8 cellular contexts compared by ENCODE assay signal in the genomic region with DNA sequence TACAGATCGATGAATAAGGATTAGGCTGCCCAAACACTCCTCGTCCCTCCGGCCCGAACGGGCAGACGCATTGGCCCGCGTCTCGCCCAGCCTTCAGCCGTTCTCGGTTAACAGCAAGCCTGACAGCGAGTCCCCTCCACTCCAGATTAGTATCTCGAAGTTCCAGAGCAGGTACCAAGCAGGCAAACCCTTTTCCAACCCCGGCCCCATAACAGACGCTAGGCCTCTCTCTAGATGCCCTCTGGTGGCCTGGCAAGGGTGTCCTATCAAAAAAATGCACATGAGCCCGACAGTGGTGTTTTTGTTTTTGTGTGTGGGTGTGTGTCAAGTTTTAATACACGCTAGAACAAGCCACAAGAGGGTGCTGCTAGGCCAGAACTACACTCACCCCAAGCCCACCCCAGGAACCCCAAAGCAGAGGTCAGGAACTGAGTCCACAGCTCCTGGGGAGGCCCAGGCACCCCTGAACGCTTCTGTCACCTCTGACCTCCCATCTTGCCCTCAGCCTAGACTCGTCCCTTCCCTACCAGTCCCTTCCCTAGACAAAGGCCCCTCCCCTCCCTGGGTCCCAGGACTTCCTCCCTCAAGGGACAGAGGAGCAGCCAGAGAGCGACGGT. TPM values are rescaled to one million over a fixed set of nuclear protein-coding genes. Genes with fewer than 3 reads are reported as not detected.
DNase-seq lines count a peak whose midpoint lies in the region; ATAC-seq, FAIRE-seq and TF ChIP-seq lines count a peak whose summit lies in the region.

No MANE protein-coding gene starts in this region.

- peak overlapping the region; percentile 97 for H3K4me2 ChIP-seq in BLaER1
- H3K4me2 ChIP-seq in H1 (ENCODE audit: insufficient read depth in 1 of 2, low read depth in 2 of 2, low read length in 2 of 2): peak overlapping the region; percentile 83 to 94

- no peak overlapping the region for H2BK15ac ChIP-seq in H1 (ENCODE audit: low read length)

- H2AFZ ChIP-seq in H1 (ENCODE audit: low read length): no peak overlapping the region

- H3K9me3 ChIP-seq in BLaER1: no peaks in the 10 kb centered on the region
- H3K9me3 ChIP-seq in H1 (ENCODE audit: insufficient read depth in 2 of 2, low read depth in 1 of 2, low read length in 1 of 2): no peaks in the 10 kb centered on the region
- H3K9me3 ChIP-seq in mesodermal cell (ENCODE audit: control insufficient read depth, low read length): no peaks in the 10 kb centered on the region

- POLR2A ChIA-PET in H1 (lab: Charles Lee; ENCODE audit: partially characterized antibody): interaction anchor here (1.2 to 4.5 kb wide), 8 partner anchors 10 to 91 kb away, joined by 4 to 35 read pairs (median 12); a partner anchor contains a TSS

- peak overlapping the region; percentile 43; the same call in 1 of the 2 replicates for H2AK5ac ChIP-seq in H1 (ENCODE audit: low read depth, low read length)

- H3K23me2 ChIP-seq in H1 (ENCODE audit: low read depth, low read length): peaks cover 8% of the 10 kb centered on the region

- TF ChIP-seq RAD21 in H1 (IDR thresholded peaks at IDR 0.05 in 1 of 2, conservative IDR thresholded peaks at IDR 0.05 in 1 of 2; ENCODE audit: low read depth in 2 of 2, low read length in 2 of 2): peak; percentile 43 to 61

- peak; percentile 79 to 90 for DNase-seq in NCI-H526 (lab: John Stamatoyannopoulos, UW)
- peak; percentile 66 for DNase-seq in activated CD4-positive, alpha-beta T cell treated with anti-CD3 and anti-CD28 coated beads, Interleukin-2, amount 50 U/mL, for 1 hour
- peak in 1 of 2 experiments; percentile 86 for DNase-seq in H1 (ENCODE audit: low read depth in 1 of 2, low spot score in 2 of 2)
- DNase-seq in stimulated activated CD8-positive, alpha-beta memory T cell treated with anti-CD3 and anti-CD28 coated beads, Interleukin-4, amount 100 ng/mL, for 4 hours (ENCODE audit: low read depth in 2 of 2, low spot score in 1 of 2): peak; percentile 38 to 53

- H2BK5ac ChIP-seq in H1 (ENCODE audit: low read depth, low read length): peak overlapping the region; percentile 79

- no peak overlapping the region for H3K14ac ChIP-seq in H1 (ENCODE audit: insufficient read length)

- H4K91ac ChIP-seq in H1 (replicated peaks; ENCODE audit: insufficient read length, low read length): peak overlapping the region; percentile 18

- peaks cover 8 to 39% of the 10 kb centered on the region in 2 experiments for H3K79me2 ChIP-seq in H1 (ENCODE audit: control insufficient read depth in 1 of 2, insufficient read depth in 2 of 2, low read length in 2 of 2)

- no peak for TF ChIP-seq EP300 in H1 (IDR thresholded peaks at IDR 0.05; ENCODE audit: borderline replicate concordance in 1 of 2, low read depth in 2 of 2, low read length in 2 of 2)

- peak overlapping the region; percentile 56 for H3K56ac ChIP-seq in H1 (replicated peaks; ENCODE audit: insufficient read length, low read depth, low read length)

- H3K4me3 ChIP-seq in BLaER1 (peak overlapping the region; percentile 99), H1 (ENCODE audit: extremely low read depth in 1 of 4, insufficient read depth in 2 of 4, low read depth in 3 of 4, low read length in 4 of 4) (peak overlapping the region; percentile 48 to 89 (median 64)), mesodermal cell (ENCODE audit: extremely low read depth, insufficient read depth, low read length, poor library complexity, severe bottlenecking) (peak overlapping the region; percentile 99)

- no peak overlapping the region for H2BK120ac ChIP-seq in H1 (replicated peaks; ENCODE audit: low read depth, low read length)

- peak overlapping the region; percentile 64 for H4K5ac ChIP-seq in H1 (ENCODE audit: insufficient read length, low read depth, low read length)

- H2BK20ac ChIP-seq in H1 (ENCODE audit: low read length): no peak overlapping the region

- CTCF ChIA-PET in H1 (lab: Charles Lee; ENCODE audit: partially characterized antibody): interaction anchor here (0.6 to 16.6 kb wide), 25 partner anchors 11 to 322 kb away, joined by 3 to 247 read pairs (median 5); a partner anchor contains a TSS

- peak in 2 of 3 experiments; percentile 57 to 61; a peak in 3 of 4 replicates for TF ChIP-seq CTCF in H1 (IDR thresholded peaks at IDR 0.05; ENCODE audit: control extremely low read depth in 1 of 3, insufficient read depth in 1 of 3, low read depth in 1 of 3, low read length in 3 of 3)

- H4K20me1 ChIP-seq in BLaER1 (peaks cover 43% of the 10 kb centered on the region), H1 (replicated peaks in 1 of 2; ENCODE audit: control insufficient read depth in 1 of 2, insufficient read depth in 2 of 2, low read length in 2 of 2) (peaks cover 0 to 9% of the 10 kb centered on the region in 2 experiments)

- H3K79me1 ChIP-seq in H1 (ENCODE audit: low read depth, low read length): peaks cover 19% of the 10 kb centered on the region

- ATAC-seq in GM18909 (IDR thresholded peaks at IDR 0.05; ENCODE audit: poor library complexity, unreplicated experiment) (peak; percentile 60), HG03280 (IDR thresholded peaks at IDR 0.05; ENCODE audit: unreplicated experiment) (peak; percentile 54)

- H3K27ac ChIP-seq in BLaER1 (peak overlapping the region; percentile 97), H1 (ENCODE audit: low read depth, low read length) (peak overlapping the region; percentile 74; the same call in 1 of the 2 replicates), mesodermal cell (ENCODE audit: low read depth, low read length, severe bottlenecking) (peak overlapping the region; percentile 93)

- H3K4ac ChIP-seq in H1 (replicated peaks; ENCODE audit: insufficient read length, low read depth, low read length): peak overlapping the region; percentile 64

- H3K23ac ChIP-seq in H1 (ENCODE audit: insufficient read length): no peak overlapping the region

- H3K9ac ChIP-seq in BLaER1 (peak overlapping the region; percentile 99), H1 (replicated peaks in 1 of 4; ENCODE audit: extremely low read depth in 1 of 4, low read depth in 3 of 4, low read length in 3 of 4) (peak overlapping the region in 3 of 4 experiments; percentile 41 to 98 (median 98); a peak in 4 of 7 replicates)

- 16% methylated on average over 21 of the region's 21 CpGs; no CpG with 5 or more reads in 1 of the 2 experiments for WGBS in H1 (ENCODE audit: extremely low coverage in 1 of 2, insufficient coverage in 1 of 2, insufficient read length in 1 of 2, insufficient replicate concordance in 2 of 2, low coverage in 1 of 2, low lambda C conversion rate in 2 of 2, missing lambda C conversion rate in 1 of 2), 2 experiments
- WGBS in mesodermal cell (ENCODE audit: insufficient coverage in 2 of 2), 2 experiments: 12 to 14% methylated on average over 13 to 17 of the region's 21 CpGs

- H3K36me3 ChIP-seq in BLaER1 (peaks cover 76% of the 10 kb centered on the region), H1 (ENCODE audit: control insufficient read depth in 2 of 4, insufficient read depth in 4 of 4, low read length in 3 of 4) (peaks cover 18 to 30% (median 24%) of the 10 kb centered on the region in 4 experiments; a peak in 7 of 8 replicates), mesodermal cell (ENCODE audit: control insufficient read depth, insufficient read depth, low read length) (peaks cover 61% of the 10 kb centered on the region)

- peak overlapping the region; percentile 83; the same call in 1 of the 2 replicates for H4K8ac ChIP-seq in H1 (ENCODE audit: extremely low read depth, insufficient read depth, low read length)

- TF ChIP-seq POLR2A in H1 (IDR thresholded peaks at IDR 0.05; ENCODE audit: control extremely low read depth in 1 of 2, low read depth in 2 of 2, low read length in 2 of 2): no peak

- peak; percentile 13 for FAIRE-seq in H1 (lab: Jason Lieb, UNC)

- H2BK12ac ChIP-seq in H1 (ENCODE audit: low read depth, low read length): no peak overlapping the region; the same call in 1 of the 2 replicates

- no peak overlapping the region for H3K18ac ChIP-seq in H1 (ENCODE audit: extremely low read depth, low read length)

- H3K4me1 ChIP-seq in BLaER1 (peaks cover 34% of the 10 kb centered on the region), H1 (replicated peaks in 1 of 4; ENCODE audit: control insufficient read depth in 3 of 4, insufficient read depth in 4 of 4, low read length in 3 of 4) (peaks cover 0 to 8% (median 1%) of the 10 kb centered on the region in 4 experiments; a peak in 5 of 7 replicates), mesodermal cell (ENCODE audit: control insufficient read depth, insufficient read depth, low read length, poor library complexity, severe bottlenecking) (peaks cover 21% of the 10 kb centered on the region)

- H3K27me3 ChIP-seq in BLaER1: no peaks in the 10 kb centered on the region
- H3K27me3 ChIP-seq in H1 (replicated peaks in 1 of 4; ENCODE audit: control insufficient read depth in 3 of 4, extremely low read depth in 1 of 4, insufficient read depth in 3 of 4, low read length in 3 of 4): no peaks in the 10 kb centered on the region

RNA-seq across cellular contexts. Expression of a gene that starts 0.7 kb away (rescaled TPM):
- total RNA-seq in H1 (2021; fragmentation: NEBNext Ultra II Directional; extraction: Animal tissue kit (Norgen Biotek cat#: 25700)): 50.0 and 50.2 TPM in 2 replicates
- polyA plus RNA-seq in H1 (2011; rRNA removed): 64.0 and 107 TPM in 2 replicates
- polyA plus RNA-seq in H1 (2011; cell fraction: cytosol; rRNA removed): 87.8 TPM
- 162 TPM for polyA plus RNA-seq in H1 (2011; cell fraction: nucleus; rRNA removed)
- polyA plus RNA-seq in H1 (2012, experiment 1 of 2): 56.0 to 96.2 TPM (median 61.7 TPM) in 4 replicates
- 155 TPM for polyA plus RNA-seq in H1 (2012, experiment 2 of 2)
- 39.1 TPM for polyA plus RNA-seq in H1 (2013, experiment 1 of 2)
- polyA plus RNA-seq in H1 (2013, experiment 2 of 2): 37.9 TPM
- 98.7 and 104 TPM in 2 replicates for polyA minus RNA-seq in H1 (2011; rRNA and poly(A)+ RNA removed)
- polyA minus RNA-seq in H1 (2011; cell fraction: cytosol; rRNA and poly(A)+ RNA removed): 34.2 TPM
- polyA minus RNA-seq in H1 (2011; cell fraction: nucleus; rRNA and poly(A)+ RNA removed): 96.4 TPM
- polyA plus RNA-seq in mesodermal cell (2013, experiment 1 of 2): 43.9 TPM
- 48.0 TPM for polyA plus RNA-seq in mesodermal cell (2013, experiment 2 of 2)

RNA-seq across cellular contexts. Expression of a gene that starts 8.9 kb away (rescaled TPM):
- 47.2 and 59.3 TPM in 2 replicates for total RNA-seq in H1 (2021; fragmentation: NEBNext Ultra II Directional; extraction: Animal tissue kit (Norgen Biotek cat#: 25700))
- polyA plus RNA-seq in H1 (2011; rRNA removed): 23.8 and 40.4 TPM in 2 replicates
- polyA plus RNA-seq in H1 (2011; cell fraction: cytosol; rRNA removed): 48.2 TPM
- polyA plus RNA-seq in H1 (2011; cell fraction: nucleus; rRNA removed): 53.1 TPM
- 42.7 to 57.4 TPM (median 54.6 TPM) in 4 replicates for polyA plus RNA-seq in H1 (2012, experiment 1 of 2)
- polyA plus RNA-seq in H1 (2012, experiment 2 of 2): 30.2 TPM
- polyA plus RNA-seq in H1 (2013, experiment 1 of 2): 18.7 TPM
- 19.4 TPM for polyA plus RNA-seq in H1 (2013, experiment 2 of 2)
- 13.8 and 17.7 TPM in 2 replicates for polyA minus RNA-seq in H1 (2011; rRNA and poly(A)+ RNA removed)
- 36.3 TPM for polyA minus RNA-seq in H1 (2011; cell fraction: cytosol; rRNA and poly(A)+ RNA removed)
- 25.6 TPM for polyA minus RNA-seq in H1 (2011; cell fraction: nucleus; rRNA and poly(A)+ RNA removed)
- 41.8 TPM for polyA plus RNA-seq in mesodermal cell (2013, experiment 1 of 2)
- polyA plus RNA-seq in mesodermal cell (2013, experiment 2 of 2): 39.0 TPM

RNA-seq across cellular contexts. Expression of a gene that starts 37.4 kb away (rescaled TPM):
- 65.2 and 70.7 TPM in 2 replicates for total RNA-seq in H1 (2021; fragmentation: NEBNext Ultra II Directional; extraction: Animal tissue kit (Norgen Biotek cat#: 25700))
- 97.2 and 112 TPM in 2 replicates for polyA plus RNA-seq in H1 (2011; rRNA removed)
- 130 TPM for polyA plus RNA-seq in H1 (2011; cell fraction: cytosol; rRNA removed)
- 209 TPM for polyA plus RNA-seq in H1 (2011; cell fraction: nucleus; rRNA removed)
- polyA plus RNA-seq in H1 (2012, experiment 1 of 2): 122 to 126 TPM (median 125 TPM) in 4 replicates
- 123 TPM for polyA plus RNA-seq in H1 (2012, experiment 2 of 2)
- 56.8 TPM for polyA plus RNA-seq in H1 (2013, experiment 1 of 2)
- 53.9 TPM for polyA plus RNA-seq in H1 (2013, experiment 2 of 2)
- polyA minus RNA-seq in H1 (2011; rRNA and poly(A)+ RNA removed): 82.9 and 91.7 TPM in 2 replicates
- polyA minus RNA-seq in H1 (2011; cell fraction: cytosol; rRNA and poly(A)+ RNA removed): 45.6 TPM
- 87.7 TPM for polyA minus RNA-seq in H1 (2011; cell fraction: nucleus; rRNA and poly(A)+ RNA removed)
- 114 TPM for polyA plus RNA-seq in mesodermal cell (2013, experiment 1 of 2)
- 85.5 TPM for polyA plus RNA-seq in mesodermal cell (2013, experiment 2 of 2)
